In the genomic region with DNA sequence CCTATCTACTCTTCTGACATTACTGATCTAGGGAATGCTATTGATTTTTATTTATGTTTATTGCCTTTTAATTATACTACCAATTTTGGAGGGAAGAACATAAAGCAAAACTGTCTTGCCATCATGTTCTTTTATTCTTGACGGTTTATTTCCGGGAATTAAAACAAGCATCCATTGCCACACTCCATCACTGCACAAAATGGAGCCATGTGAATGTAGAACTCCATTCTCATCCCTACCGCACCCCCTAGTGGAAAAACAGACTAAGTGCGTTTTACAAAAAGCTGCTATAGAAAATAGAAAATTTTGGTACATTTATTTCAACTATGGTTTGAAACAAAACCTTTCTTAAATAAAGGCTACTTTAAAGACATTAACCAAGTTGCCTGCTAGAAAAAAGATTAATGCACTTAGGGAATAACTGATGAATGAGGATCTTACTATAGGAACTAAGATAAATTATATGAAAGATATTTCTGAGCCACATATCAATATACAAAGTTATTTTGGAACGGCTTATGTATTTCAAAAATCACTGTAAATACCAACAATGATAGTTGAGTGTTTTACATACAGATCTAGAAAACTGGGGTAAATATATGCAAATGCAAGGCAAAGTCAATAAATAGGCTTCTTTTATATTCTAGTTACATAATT, we compare ENCODE assay signal across 8 cellular contexts. TPM values are rescaled to one million over a fixed set of nuclear protein-coding genes. Genes with fewer than 3 reads are reported as not detected.
DNase-seq lines count a peak whose midpoint lies in the region; ATAC-seq, FAIRE-seq and TF ChIP-seq lines count a peak whose summit lies in the region.

No MANE protein-coding gene starts in this region.

- no peaks in the 10 kb centered on the region for H3K27me3 ChIP-seq in GM06990 (replicated peaks; ENCODE audit: control insufficient read depth, insufficient read depth, low read length)

- H3K4me3 ChIP-seq in GM06990 (replicated peaks; ENCODE audit: low read depth, low read length) = no peak overlapping the region

- ATAC-seq in GM21528 (IDR thresholded peaks at IDR 0.05; ENCODE audit: low FRiP score, unreplicated experiment) (peak; percentile 52), left lobe of liver (peak; percentile 89)

- DNase-seq in GM06990 (ENCODE audit: extremely low read depth, insufficient read length) (no peak), HT1080 (ENCODE audit: low read depth) (peak; percentile 21), NOMO-1 (lab: John Stamatoyannopoulos, UW; ENCODE audit: unreplicated experiment in 2 of 2) (peak; percentile 5 to 57), left lobe of liver (ENCODE audit: low spot score) (no peak), urothelium cell line (ENCODE audit: low spot score) (peak; percentile 35)
- DNase-seq in central memory CD4-positive, alpha-beta T cell = peak; percentile 29
- DNase-seq in activated CD4-positive, alpha-beta T cell treated with anti-CD3 and anti-CD28 coated beads for 1 hour = no peak

- no peaks in the 10 kb centered on the region; the same call in 1 of the 2 replicates for H3K36me3 ChIP-seq in GM06990 (ENCODE audit: control insufficient read depth, insufficient read depth, low read length)

- no peak for FAIRE-seq in urothelium cell line (lab: Jason Lieb, UNC)

- peak; percentile 72 for TF ChIP-seq CTCF in GM06990 (IDR thresholded peaks at IDR 0.05; ENCODE audit: insufficient read depth, low read length, poor library complexity, severe bottlenecking)

RNA-seq across cellular contexts. Expression of gene OXCT1, which starts 26.6 kb away (rescaled TPM):
- 17.4 and 17.6 TPM in 2 replicates for total RNA-seq in HT1080 (2014; rRNA removed; shearing (Covaris generic))
- 19.5 and 23.7 TPM in 2 replicates for polyA plus RNA-seq in HT1080 (2015; cell fraction: cytosol; rRNA removed)
- 28.1 and 30.5 TPM in 2 replicates for polyA plus RNA-seq in HT1080 (2015; cell fraction: nucleus; rRNA removed)
- 0.75 TPM for total RNA-seq in left lobe of liver

Comparison
In these comparisons a context has a peak if more than half of its experiments do, and no peak if none do; other contexts are left out.
1. DNase-seq: peak in HT1080 (single experiment), NOMO-1 (2 of 2), central memory CD4-positive, alpha-beta T cell (single experiment) and urothelium cell line (single experiment); none in GM06990 (single experiment), left lobe of liver (single experiment) and activated CD4-positive, alpha-beta T cell treated with anti-CD3 and anti-CD28 coated beads for 1 hour (single experiment).
2. RNA of gene OXCT1, which starts 26.6 kb away (total RNA-seq): 17.4 to 17.6 TPM in HT1080; 0.75 TPM in left lobe of liver (single experiment); every median in the first group is over 10 times any median in the second.